Comparison of ENCODE assay signal across 13 cellular contexts in the genomic region with DNA sequence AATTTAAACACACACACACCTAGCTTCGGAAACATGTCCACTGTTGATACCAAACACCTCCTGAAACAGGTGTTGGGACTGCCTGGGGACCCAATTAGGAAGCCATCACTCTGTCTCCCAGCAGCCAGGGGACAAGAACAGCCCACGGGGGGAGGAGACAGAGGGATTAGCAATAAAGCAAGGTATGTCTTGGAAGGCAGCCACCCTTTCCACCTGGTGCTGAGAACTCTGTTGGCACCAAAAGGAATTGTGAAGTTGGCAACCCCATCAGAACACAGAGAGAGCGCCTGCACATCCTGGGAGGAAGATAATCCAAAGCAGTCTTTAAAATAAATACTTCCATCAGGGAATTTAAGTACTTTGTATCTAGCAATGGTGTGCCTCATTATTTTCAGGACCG.
"Had no signal": no experiment of that assay in that cellular context is flagged by ENCODE, and none has a peak within 500 bp of the region (broad histone marks: within the 10 kb centered on the region; RNA-seq: fewer than 3 reads in every experiment).

No MANE protein-coding gene starts in this region.

- H3K4me3 Mint-ChIP-seq: activated naive CD4-positive, alpha-beta T cell treated with anti-CD3 and anti-CD28 coated beads, Interleukin-2, amount 10 ng/mL, durations not matched to agents 7 days and 5 days; activated T-helper 17 cell treated with anti-CD3 and anti-CD28 coated beads, Interleukin-2, amount 50 U/mL, for 72 hours; stimulated activated naive B cell treated with anti-CD40 and anti-IgM and Interleukin-4, amounts not matched to agents 10 μg/mL and 1 μg/mL and 100 μg/mL, for 72 hours had no signal

- DNase-seq: activated CD4-positive, alpha-beta T cell treated with anti-CD3 and anti-CD28 coated beads, Interleukin-2, amount 50 U/mL, for 48 hours; activated CD4-positive, CD25-positive, alpha-beta regulatory T cell treated with anti-CD3 and anti-CD28 coated beads, Interleukin-2, amount 50 U/mL, for 72 hours; activated naive CD4-positive, alpha-beta T cell treated with anti-CD3 and anti-CD28 coated beads, Interleukin-2, amount 10 ng/mL, durations not matched to agents 7 days and 5 days; islet precursor cell; naive thymus-derived CD4-positive, alpha-beta T cell; ovary; retina; stimulated activated CD4-positive, alpha-beta T cell treated with anti-CD3 and anti-CD28 coated beads, Interleukin-2, amount 100 ng/mL, for 48 hours; stimulated activated naive B cell treated with anti-CD40 and anti-IgM and Interleukin-4, amounts not matched to agents 10 μg/mL and 1 μg/mL and 100 μg/mL, for 72 hours; T1000; thyroid gland had no signal

- H3K36me3 Mint-ChIP-seq: activated naive CD4-positive, alpha-beta T cell treated with anti-CD3 and anti-CD28 coated beads, Interleukin-2, amount 10 ng/mL, durations not matched to agents 7 days and 5 days; stimulated activated naive B cell treated with anti-CD40 and anti-IgM and Interleukin-4, amounts not matched to agents 10 μg/mL and 1 μg/mL and 100 μg/mL, for 72 hours had no signal

- H3K27ac ChIP-seq: ascending aorta, ovary, thyroid gland had no signal

- H3K4me1 Mint-ChIP-seq: stimulated activated naive B cell treated with anti-CD40 and anti-IgM and Interleukin-4, amounts not matched to agents 10 μg/mL and 1 μg/mL and 100 μg/mL, for 72 hours had no signal

- H3K27me3 Mint-ChIP-seq: activated naive CD4-positive, alpha-beta T cell treated with anti-CD3 and anti-CD28 coated beads, Interleukin-2, amount 10 ng/mL, durations not matched to agents 7 days and 5 days; activated T-helper 17 cell treated with anti-CD3 and anti-CD28 coated beads, Interleukin-2, amount 50 U/mL, for 72 hours had no signal

- H3K27ac Mint-ChIP-seq: activated naive CD4-positive, alpha-beta T cell treated with anti-CD3 and anti-CD28 coated beads, Interleukin-2, amount 10 ng/mL, durations not matched to agents 7 days and 5 days; activated T-helper 17 cell treated with anti-CD3 and anti-CD28 coated beads, Interleukin-2, amount 50 U/mL, for 72 hours; stimulated activated naive B cell treated with anti-CD40 and anti-IgM and Interleukin-4, amounts not matched to agents 10 μg/mL and 1 μg/mL and 100 μg/mL, for 72 hours had no signal

- H3K9me3 Mint-ChIP-seq: activated naive CD4-positive, alpha-beta T cell treated with anti-CD3 and anti-CD28 coated beads, Interleukin-2, amount 10 ng/mL, durations not matched to agents 7 days and 5 days; activated T-helper 17 cell treated with anti-CD3 and anti-CD28 coated beads, Interleukin-2, amount 50 U/mL, for 72 hours; naive thymus-derived CD4-positive, alpha-beta T cell had no signal
